In the genomic region with DNA sequence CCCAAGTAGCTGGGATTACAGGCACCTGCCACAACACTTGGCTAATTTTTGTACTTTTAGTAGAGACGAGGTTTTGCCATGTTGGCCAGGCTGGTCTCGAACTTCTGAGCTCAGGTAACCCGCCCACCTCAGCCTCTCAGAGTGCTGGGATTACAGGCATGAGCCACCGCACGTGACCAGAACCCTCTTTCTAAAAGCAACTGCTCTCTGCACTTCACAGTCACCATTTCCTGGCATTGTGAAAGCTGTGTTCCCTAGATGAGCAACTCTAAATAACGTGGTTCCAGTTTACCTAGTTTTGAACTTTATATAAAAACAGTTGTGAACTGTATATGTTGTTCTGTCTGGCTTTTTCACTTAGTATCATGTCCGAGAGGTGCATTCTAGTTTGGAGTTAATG, we compare ENCODE assay signal across 10 cellular contexts.
A peak's percentile ranks its signal among the peaks of the same experiment; 100 is the strongest.
DNase-seq lines count a peak whose midpoint lies in the region; TF ChIP-seq lines count a peak whose summit lies in the region.
"Had no signal": no experiment of that assay in that cellular context is flagged by ENCODE, and none has a peak within 500 bp of the region (broad histone marks: within the 10 kb centered on the region; RNA-seq: fewer than 3 reads in every experiment).

No MANE protein-coding gene starts in this region.

- 94% methylated on average over 7 of the region's 7 CpGs for WGBS in smooth muscle cell (ENCODE audit: low lambda C conversion rate)

- H3K79me2 ChIP-seq in smooth muscle cell (ENCODE audit: low read depth): no peaks in the 10 kb centered on the region

- no peak overlapping the region for H3K27ac ChIP-seq in smooth muscle cell (ENCODE audit: low read depth)
- H3K27ac ChIP-seq: SJSA1 had no signal

- no peaks in the 10 kb centered on the region for H3K36me3 ChIP-seq in smooth muscle cell (ENCODE audit: low read depth)
- H3K36me3 ChIP-seq: SJSA1 had no signal

- peaks cover 9% of the 10 kb centered on the region for H4K20me1 ChIP-seq in smooth muscle cell (ENCODE audit: low read depth)

- no peak overlapping the region for H3K4me2 ChIP-seq in smooth muscle cell

- peaks cover 5% of the 10 kb centered on the region for H3K4me1 ChIP-seq in smooth muscle cell (ENCODE audit: low read depth)

- no peak overlapping the region for H2AFZ ChIP-seq in smooth muscle cell (ENCODE audit: low read depth)

- DNase-seq in stimulated activated CD4-positive, alpha-beta T cell treated with anti-CD3 and anti-CD28 coated beads, Interleukin-12 subunit alpha, Interleukin-12 subunit beta, amount 100 ng/mL, for 48 hours (ENCODE audit: low read depth in 2 of 3, low spot score in 1 of 3): peak in 2 of 3 donors; percentile 28 to 37
- no peak for DNase-seq in stimulated activated CD4-positive, alpha-beta T cell treated with anti-CD3 and anti-CD28 coated beads, Interleukin-2, amount 100 ng/mL, for 48 hours
- DNase-seq in activated CD4-positive, alpha-beta T cell treated with anti-CD3 and anti-CD28 coated beads, Interleukin-2, amount 50 U/mL, for 48 hours: peak; percentile 29 to 40
- DNase-seq in fibroblast of pulmonary artery (ENCODE audit: low read depth) (peak; percentile 65), smooth muscle cell (lab: John Stamatoyannopoulos, UW; ENCODE audit: unreplicated experiment) (no peak), NCI-H2107 treated with DMSO at 0.1 percent for 48 hours (lab: John Stamatoyannopoulos, UW; ENCODE audit: unreplicated experiment) (no peak), UCSD-AML1 (lab: John Stamatoyannopoulos, UW; ENCODE audit: unreplicated experiment) (no peak), NCI-H1417 treated with DMSO at 0.1 percent for 48 hours (lab: John Stamatoyannopoulos, UW) (no peak)
- DNase-seq: MV-4-11 had no signal

- no peaks in the 10 kb centered on the region for H3F3A ChIP-seq in smooth muscle cell (ENCODE audit: low read depth)

- H3K4me3 ChIP-seq in fibroblast of pulmonary artery (replicated peaks; ENCODE audit: low read depth, low read length) (no peak overlapping the region), smooth muscle cell (no peak overlapping the region)
- H3K4me3 ChIP-seq: SJSA1 had no signal

- H3K9ac ChIP-seq in smooth muscle cell (ENCODE audit: low read depth): no peak overlapping the region

- TF ChIP-seq CTCF in fibroblast of pulmonary artery (IDR thresholded peaks at IDR 0.05; ENCODE audit: low read length, missing control alignments): no peak
- no peak for TF ChIP-seq CTCF in smooth muscle cell (IDR thresholded peaks at IDR 0.05; ENCODE audit: borderline replicate concordance, insufficient read depth, poor library complexity, severe bottlenecking)

- no peaks in the 10 kb centered on the region for H3K27me3 ChIP-seq in smooth muscle cell (ENCODE audit: low read depth)
- H3K27me3 ChIP-seq: SJSA1 had no signal

- H3K9me3 ChIP-seq in smooth muscle cell (replicated peaks; ENCODE audit: low read depth): no peaks in the 10 kb centered on the region
- H3K9me3 ChIP-seq: SJSA1 had no signal

Comparison
In these comparisons a context has a peak if more than half of its experiments do, and no peak if none do; other contexts are left out.
1. DNase-seq: peak in stimulated activated CD4-positive, alpha-beta T cell treated with anti-CD3 and anti-CD28 coated beads, Interleukin-12 subunit alpha, Interleukin-12 subunit beta, amount 100 ng/mL, for 48 hours (2 of 3), activated CD4-positive, alpha-beta T cell treated with anti-CD3 and anti-CD28 coated beads, Interleukin-2, amount 50 U/mL, for 48 hours (2 of 2) and fibroblast of pulmonary artery (single experiment); none in stimulated activated CD4-positive, alpha-beta T cell treated with anti-CD3 and anti-CD28 coated beads, Interleukin-2, amount 100 ng/mL, for 48 hours (0 of 2), smooth muscle cell (single experiment), NCI-H2107 treated with DMSO at 0.1 percent for 48 hours (single experiment), UCSD-AML1 (single experiment) and NCI-H1417 treated with DMSO at 0.1 percent for 48 hours (single experiment).